In genomic region chr5:55520117-55520829, GRCh38 we compare ENCODE assay signal across 20 cellular contexts. TPM values are rescaled to one million over a fixed set of nuclear protein-coding genes. Genes with fewer than 3 reads are reported as not detected.
A peak's percentile ranks its signal among the peaks of the same experiment; 100 is the strongest.
DNase-seq lines count a peak whose midpoint lies in the region; ATAC-seq, FAIRE-seq and TF ChIP-seq lines count a peak whose summit lies in the region.
"Had no signal": no experiment of that assay in that cellular context is flagged by ENCODE, and none has a peak within 500 bp of the region (broad histone marks: within the 10 kb centered on the region; RNA-seq: fewer than 3 reads in every experiment).

No MANE protein-coding gene starts in this region.

- FAIRE-seq in GM12878 (lab: Jason Lieb, UNC): peak; percentile 64
- FAIRE-seq: G401.6 had no signal

- H3K4me3 ChIP-seq in HEK293 (ENCODE audit: low read depth, low read length): no peak overlapping the region
- H3K4me3 ChIP-seq in GM12878: no peak overlapping the region
- H3K4me3 ChIP-seq in mucosa of descending colon: no peak overlapping the region
- no peak overlapping the region for H3K4me3 ChIP-seq in subcutaneous abdominal adipose tissue (ENCODE audit: low read depth in 1 of 5, low read length in 5 of 5)
- H3K4me3 ChIP-seq: SK-N-MC had no signal

- CTCF ChIA-PET in HEK293 (lab: Yijun Ruan, JAX) (interaction anchor here (0.9 to 1.6 kb wide), 2 partner anchors 8 to 11 kb away, joined by 5 to 6 read pairs; no protein-coding TSS in a partner anchor), GM12878 (lab: Yijun Ruan, JAX) (no interaction called here)

- H2AFZ ChIP-seq in GM12878 (ENCODE audit: control insufficient read depth, low read depth, low read length): no peak overlapping the region

- SMC1A ChIA-PET in GM12878 (lab: Charles Lee; ENCODE audit: uncharacterized antibody, unreplicated experiment): interaction anchor here (1.1 kb wide), 1 partner anchor 10 kb away, joined by 4 read pairs; no protein-coding TSS in a partner anchor

- H3K79me2 ChIP-seq in GM12878 (ENCODE audit: control insufficient read depth, insufficient read depth, low read length): no peaks in the 10 kb centered on the region

- no peak for TF ChIP-seq POLR2A in GM12878 (IDR thresholded peaks at IDR 0.05; ENCODE audit: low read depth, low read length)

- no peak for TF ChIP-seq EP300 in GM12878 (IDR thresholded peaks at IDR 0.05; ENCODE audit: borderline replicate concordance in 1 of 2, control insufficient read depth in 1 of 2, low read depth in 2 of 2, low read length in 2 of 2)

- H3K9me3 ChIP-seq in HEK293 (ENCODE audit: control insufficient read depth, insufficient read depth, low read depth, low read length) (no peaks in the 10 kb centered on the region), GM12878 (replicated peaks; ENCODE audit: control insufficient read depth, insufficient read depth, low read length) (no peaks in the 10 kb centered on the region), mucosa of descending colon (no peaks in the 10 kb centered on the region), subcutaneous abdominal adipose tissue (ENCODE audit: control insufficient read depth in 5 of 5, low read length in 5 of 5) (no peaks in the 10 kb centered on the region)

- intact Hi-C loops in GM12878 (cut with micrococcal nuclease; ENCODE audit: unreplicated experiment) (no loop called here), mucosa of descending colon (cut with DNase I, micrococcal nuclease) (loop anchor here in 1 of 2 donors (10.0 kb wide), 1 partner anchor 115 kb away; no protein-coding TSS in a partner anchor)

- no peak for DNase-seq in GM12878 (ENCODE audit: low read depth, low spot score)
- no peak for DNase-seq in mucosa of descending colon
- no peak for DNase-seq in NCI-H82 (lab: John Stamatoyannopoulos, UW)
- DNase-seq: C1 segment of cervical spinal cord, DMS79, H9, NCI-H1092 treated with DMSO at 0.1 percent for 48 hours, NCI-H146, NCI-H2081, NCI-H2171 treated with DMSO at 0.1 percent for 48 hours, NCI-H446, NCI-H526 treated with DMSO at 0.1 percent for 48 hours, Right ventricle myocardium superior had no signal

- H4K20me1 ChIP-seq in GM12878 (ENCODE audit: control insufficient read depth, insufficient read depth): no peaks in the 10 kb centered on the region

- POLR2A ChIA-PET in HEK293 (lab: Yijun Ruan, JAX) (no interaction called here), GM12878 (lab: Charles Lee) (no interaction called here)

- H3K9ac ChIP-seq in GM12878 (ENCODE audit: control insufficient read depth, insufficient read depth, low read length) (no peak overlapping the region), subcutaneous abdominal adipose tissue (ENCODE audit: low read length in 5 of 5) (no peak overlapping the region)

- 92% methylated on average over 2 of the region's 2 CpGs for WGBS in GM12878 (ENCODE audit: insufficient coverage, insufficient replicate concordance, low lambda C conversion rate, missing lambda C conversion rate)

- RAD21 ChIA-PET in GM12878 (lab: Charles Lee; ENCODE audit: unreplicated experiment): no interaction called here

- no peak for TF ChIP-seq RAD21 in GM12878 (IDR thresholded peaks at IDR 0.05; ENCODE audit: insufficient read depth, low read depth, low read length)

- no peak for ATAC-seq in GM12878
- peak; percentile 73 for ATAC-seq in mucosa of descending colon
- ATAC-seq in HG03108 (IDR thresholded peaks at IDR 0.05; ENCODE audit: unreplicated experiment): no peak
- ATAC-seq in HG03521 (IDR thresholded peaks at IDR 0.05; ENCODE audit: unreplicated experiment): no peak

- no peak overlapping the region for H3K4me2 ChIP-seq in GM12878 (ENCODE audit: control insufficient read depth, insufficient read depth)

- BruUV-seq in GM12878 (replicated peaks; lab: Mats Ljungman, UMichigan): no TSS peak

- no peak overlapping the region for H3K27ac ChIP-seq in HEK293 (ENCODE audit: extremely low read depth, low read depth, low read length)
- H3K27ac ChIP-seq in GM12878 (ENCODE audit: control insufficient read depth, insufficient read depth): no peak overlapping the region
- H3K27ac ChIP-seq in subcutaneous abdominal adipose tissue (ENCODE audit: low read depth, low read length): peak overlapping the region; percentile 22
- H3K27ac ChIP-seq: HL-60, SK-N-MC had no signal

- no peaks in the 10 kb centered on the region for H3K27me3 ChIP-seq in GM12878 (replicated peaks in 1 of 2; ENCODE audit: control insufficient read depth in 2 of 2, insufficient read depth in 2 of 2, low read length in 1 of 2)
- no peaks in the 10 kb centered on the region for H3K27me3 ChIP-seq in subcutaneous abdominal adipose tissue (ENCODE audit: control insufficient read depth in 5 of 5, insufficient read depth in 4 of 5, low read length in 5 of 5)

- H3K4me1 ChIP-seq in HEK293 (ENCODE audit: control insufficient read depth, insufficient read depth, low read length): no peaks in the 10 kb centered on the region; the same call in 1 of the 2 replicates
- H3K4me1 ChIP-seq in GM12878 (ENCODE audit: control insufficient read depth, insufficient read depth, low read length): no peaks in the 10 kb centered on the region
- peaks cover 67% of the 10 kb centered on the region for H3K4me1 ChIP-seq in mucosa of descending colon (ENCODE audit: low read depth)
- peaks cover 0 to 46% (median 26%) of the 10 kb centered on the region in 5 donors for H3K4me1 ChIP-seq in subcutaneous abdominal adipose tissue (ENCODE audit: control insufficient read depth in 5 of 5, insufficient read depth in 5 of 5, low read length in 5 of 5)

- in situ Hi-C loops in GM12878 (cut with MboI): no loop called here

- H3K36me3 ChIP-seq in HEK293 (ENCODE audit: control insufficient read depth in 2 of 2, insufficient read depth in 1 of 2, low read length in 2 of 2): no peaks in the 10 kb centered on the region; a peak in 1 of 3 replicates
- H3K36me3 ChIP-seq in GM12878 (ENCODE audit: control insufficient read depth in 2 of 2, insufficient read depth in 2 of 2, low read length in 1 of 2): no peaks in the 10 kb centered on the region
- no peaks in the 10 kb centered on the region for H3K36me3 ChIP-seq in mucosa of descending colon (ENCODE audit: low read depth)
- H3K36me3 ChIP-seq in subcutaneous abdominal adipose tissue (ENCODE audit: control insufficient read depth in 5 of 5, insufficient read depth in 5 of 5, low read length in 5 of 5): no peaks in the 10 kb centered on the region

- no peak for TF ChIP-seq CTCF in HEK293 (tag by site-specific recombination; IDR thresholded peaks at IDR 0.05)
- no peak for TF ChIP-seq CTCF in GM12878 (IDR thresholded peaks at IDR 0.05 in 2 of 3, conservative IDR thresholded peaks at IDR 0.05 in 1 of 3; ENCODE audit: control insufficient read depth in 2 of 3, extremely low read depth in 1 of 3, insufficient read depth in 1 of 3, low read depth in 3 of 3, low read length in 3 of 3)
- TF ChIP-seq CTCF in mucosa of descending colon (IDR thresholded peaks at IDR 0.05): no peak

TF ChIP-seq in HEK293, 187 proteins besides CTCF, POLR2A, EP300 and RAD21 (continues in another document):
- TF ChIP-seq ZNF664 (tag by site-specific recombination; IDR thresholded peaks at IDR 0.05): peak; percentile 83

TF ChIP-seq in GM12878, 131 proteins besides CTCF, POLR2A, EP300 and RAD21:
- TF ChIP-seq SMARCA5 (IDR thresholded peaks at IDR 0.05) (no peak), POLR2AphosphoS5 (IDR thresholded peaks at IDR 0.05; ENCODE audit: low read length) (no peak)
- TF ChIP-seq, protein P1, sequence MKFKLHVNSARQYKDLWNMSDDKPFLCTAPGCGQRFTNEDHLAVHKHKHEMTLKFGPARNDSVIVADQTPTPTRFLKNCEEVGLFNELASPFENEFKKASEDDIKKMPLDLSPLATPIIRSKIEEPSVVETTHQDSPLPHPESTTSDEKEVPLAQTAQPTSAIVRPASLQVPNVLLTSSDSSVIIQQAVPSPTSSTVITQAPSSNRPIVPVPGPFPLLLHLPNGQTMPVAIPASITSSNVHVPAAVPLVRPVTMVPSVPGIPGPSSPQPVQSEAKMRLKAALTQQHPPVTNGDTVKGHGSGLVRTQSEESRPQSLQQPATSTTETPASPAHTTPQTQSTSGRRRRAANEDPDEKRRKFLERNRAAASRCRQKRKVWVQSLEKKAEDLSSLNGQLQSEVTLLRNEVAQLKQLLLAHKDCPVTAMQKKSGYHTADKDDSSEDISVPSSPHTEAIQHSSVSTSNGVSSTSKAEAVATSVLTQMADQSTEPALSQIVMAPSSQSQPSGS (IDR thresholded peaks at IDR 0.05; ENCODE audit: low read length): no peak
- TF ChIP-seq, protein P2, sequence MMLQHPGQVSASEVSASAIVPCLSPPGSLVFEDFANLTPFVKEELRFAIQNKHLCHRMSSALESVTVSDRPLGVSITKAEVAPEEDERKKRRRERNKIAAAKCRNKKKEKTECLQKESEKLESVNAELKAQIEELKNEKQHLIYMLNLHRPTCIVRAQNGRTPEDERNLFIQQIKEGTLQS (IDR thresholded peaks at IDR 0.05; ENCODE audit: borderline replicate concordance, extremely low read depth, low read depth, low read length): no peak
TF ChIP-seq in GM12878: peak in this region for 0.

RNA-seq across cellular contexts. Expression of gene PLPP1, which starts 14.5 kb away (rescaled TPM):
- 10.2 and 16.0 TPM in 2 replicates for total RNA-seq in GM12878 (2013; cell fraction: nucleolus; rRNA removed)
- 11.2 and 11.3 TPM in 2 replicates for total RNA-seq in GM12878 (2014; rRNA removed)
- 6.2 and 7.7 TPM in 2 replicates for total RNA-seq in GM12878 (2014; rRNA removed; fragmentation: Illumina TruSeq; extraction: Trizol)
- 9.1 and 10.2 TPM in 2 replicates for total RNA-seq in GM12878 (2021)
- polyA plus RNA-seq in GM12878 (2011; ENCODE audit: low read depth): 1.9 TPM
- 6.0 and 6.5 TPM in 2 replicates for polyA plus RNA-seq in GM12878 (2011; rRNA removed)
- polyA plus RNA-seq in GM12878 (2011; cell fraction: cytosol; rRNA removed): 5.2 and 5.8 TPM in 2 replicates
- polyA plus RNA-seq in GM12878 (2011; cell fraction: nucleus; rRNA removed): 3.5 and 3.6 TPM in 2 replicates
- 3.1 and 4.2 TPM in 2 replicates for polyA plus RNA-seq in GM12878 (2012)
- polyA plus RNA-seq in GM12878 (2014; fragmentation: Illumina TruSeq; extraction: Trizol): 9.7 and 10.6 TPM in 2 replicates
- 1 to 10 TPM; 3.0 TPM for polyA plus RNA-seq in GM12878 (2014; fragmentation: Nextera tagmentation; extraction: Ambion mirVana)
- polyA plus RNA-seq in GM12878 (2014; rRNA removed): 7.7 and 9.8 TPM in 2 replicates
- 1 to 10 TPM; 7.5 to 8.6 TPM for polyA plus RNA-seq in GM12878 (2016; fragmentation: Nextera tagmentation; extraction: Ambion mirVana)
- 6.6 and 7.5 TPM in 2 replicates for polyA minus RNA-seq in GM12878 (2011; rRNA and poly(A)+ RNA removed)
- 1.7 and 1.8 TPM in 2 replicates for polyA minus RNA-seq in GM12878 (2011; cell fraction: cytosol; rRNA and poly(A)+ RNA removed)
- 5.0 and 7.0 TPM in 2 replicates for polyA minus RNA-seq in GM12878 (2011; cell fraction: nucleus; rRNA and poly(A)+ RNA removed)
- 100 to 1,000 TPM in 2 of 3 donors, 10 to 100 TPM in 1; 88.8 to 132 (median 122) TPM for total RNA-seq in mucosa of descending colon

Comparison
In these comparisons a context has a peak if more than half of its experiments do, and no peak if none do; other contexts are left out.
1. RNA of gene PLPP1, which starts 14.5 kb away (total RNA-seq): 88.8 to 132 TPM in mucosa of descending colon; 6.2 to 16.0 TPM in GM12878; every median in the first group is over 4 times any median in the second.